Comparison of ENCODE assay signal across 9 cellular contexts in genomic region chr11:125517116-125517804, GRCh38. TPM values are rescaled to one million over a fixed set of nuclear protein-coding genes. Genes with fewer than 3 reads are reported as not detected.
A peak's percentile ranks its signal among the peaks of the same experiment; 100 is the strongest.
DNase-seq lines count a peak whose midpoint lies in the region; ATAC-seq and TF ChIP-seq lines count a peak whose summit lies in the region.
"Had no signal": no experiment of that assay in that cellular context is flagged by ENCODE, and none has a peak within 500 bp of the region (broad histone marks: within the 10 kb centered on the region; RNA-seq: fewer than 3 reads in every experiment).

No MANE protein-coding gene starts in this region.

- H3K36me3 ChIP-seq in right atrium auricular region, result no peaks in the 10 kb centered on the region
- no peaks in the 10 kb centered on the region for H3K36me3 ChIP-seq in vagina

- DNase-seq in Right ventricle myocardium superior (no peak), right atrium auricular region (ENCODE audit: low spot score) (no peak), amniotic stem cell (lab: John Stamatoyannopoulos, UW) (peak; percentile 9), iPS DF 19.7 (ENCODE audit: low read depth, low spot score) (peak; percentile 99), vagina (ENCODE audit: extremely low spot score in 2 of 2) (no peak), epidermal melanocyte (ENCODE audit: insufficient read length, low spot score) (no peak)
- DNase-seq in activated CD4-positive, alpha-beta T cell treated with anti-CD3 and anti-CD28 coated beads, Interleukin-2, amount 50 U/mL, for 1 hour, result no peak
- DNase-seq: activated naive CD4-positive, alpha-beta T cell treated with anti-CD3 and anti-CD28 coated beads for 36 hours had no signal

- ATAC-seq in Right ventricle myocardium superior (ENCODE audit: poor library complexity) (peak; percentile 59), HG03045 (IDR thresholded peaks at IDR 0.05; ENCODE audit: unreplicated experiment) (no peak)

- no peak for TF ChIP-seq CTCF in right atrium auricular region (IDR thresholded peaks at IDR 0.05)
- TF ChIP-seq CTCF in vagina (IDR thresholded peaks at IDR 0.05), result no peak

- H3K4me3 ChIP-seq in right atrium auricular region (peak overlapping the region in 1 of 2 donors; percentile 29), vagina (peak overlapping the region; percentile 10 to 26)

- H3K9me3 ChIP-seq in right atrium auricular region (no peaks in the 10 kb centered on the region), vagina (no peaks in the 10 kb centered on the region)

- intact Hi-C loops in Right ventricle myocardium superior (cut with DNase I) (no loop called here), vagina (cut with DNase I) (no loop called here)

- H3K27ac ChIP-seq in right atrium auricular region, result no peak overlapping the region
- H3K27ac ChIP-seq in vagina, result no peak overlapping the region

- H3K27me3 ChIP-seq in right atrium auricular region (no peaks in the 10 kb centered on the region), vagina (no peaks in the 10 kb centered on the region)

- TF ChIP-seq POLR2A in vagina (IDR thresholded peaks at IDR 0.05), result no peak

- no peaks in the 10 kb centered on the region for H3K4me1 ChIP-seq in right atrium auricular region
- no peaks in the 10 kb centered on the region for H3K4me1 ChIP-seq in vagina

RNA-seq across cellular contexts. Expression of gene FEZ1, which starts 21.2 kb away (rescaled TPM):
- total RNA-seq in Right ventricle myocardium superior, result 41.9 TPM
- 10 to 100 TPM; 70.0 to 72.6 TPM for total RNA-seq in right atrium auricular region
- total RNA-seq in vagina, result 33.4 TPM

RNA-seq across cellular contexts. Expression of gene EI24, which starts 52.0 kb away (rescaled TPM):
- total RNA-seq in Right ventricle myocardium superior (53.0 TPM), right atrium auricular region (10 to 100 TPM; 69.0 to 71.7 TPM), vagina (70.7 TPM)

Comparison
In these comparisons a context has a peak if more than half of its experiments do, and no peak if none do; other contexts are left out.
1. DNase-seq: peak in amniotic stem cell (single experiment) and iPS DF 19.7 (single experiment); none in Right ventricle myocardium superior (single experiment), right atrium auricular region (single experiment), vagina (0 of 2), activated CD4-positive, alpha-beta T cell treated with anti-CD3 and anti-CD28 coated beads, Interleukin-2, amount 50 U/mL, for 1 hour (single experiment) and epidermal melanocyte (single experiment).